Comparison of ENCODE assay signal across 1 cellular context in the genomic region with DNA sequence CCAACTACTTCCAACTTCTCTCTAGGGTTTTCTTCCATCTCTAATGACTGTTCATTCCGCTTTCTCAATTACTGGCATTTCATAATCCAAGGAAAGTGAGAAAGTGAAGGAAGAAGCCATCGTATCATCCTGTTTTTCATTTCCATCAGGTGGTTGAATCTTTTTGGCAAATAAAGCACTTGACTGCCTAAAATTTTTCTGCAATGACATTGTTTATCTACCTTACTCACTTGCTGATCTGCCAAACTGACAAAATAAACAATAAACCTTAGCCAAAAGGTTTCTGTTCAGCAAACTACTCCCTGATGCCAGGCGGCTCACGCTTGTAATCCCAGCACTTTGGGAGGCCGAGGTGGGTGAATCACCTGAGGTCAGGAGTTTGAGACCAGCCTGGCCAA.
TF ChIP-seq lines count a peak whose summit lies in the region.

No MANE protein-coding gene starts in this region.

TF ChIP-seq in HCT116, 20 proteins besides CTCF, POLR2A, EP300 and RAD21:
- TF ChIP-seq SRF (IDR thresholded peaks at IDR 0.05; ENCODE audit: low read depth): no peak
